23 cellular contexts compared by ENCODE assay signal in genomic region chr5:34831328-34831727, GRCh38. TPM values are rescaled to one million over a fixed set of nuclear protein-coding genes. Genes with fewer than 3 reads are reported as not detected.
"Had no signal": no experiment of that assay in that cellular context is flagged by ENCODE, and none has a peak within 500 bp of the region (broad histone marks: within the 10 kb centered on the region; RNA-seq: fewer than 3 reads in every experiment).

No MANE protein-coding gene starts in this region.

- H3K9me3 ChIP-seq: adrenal gland, gastroesophageal sphincter, lower lobe of right lung, upper lobe of left lung, vagina had no signal

- H3K36me3 Mint-ChIP-seq: activated naive CD8-positive, alpha-beta T cell had no signal

- H3K4me1 Mint-ChIP-seq: immature natural killer cell had no signal

- H3K4me3 ChIP-seq: adrenal gland, gastroesophageal sphincter, lower lobe of right lung, upper lobe of left lung, vagina had no signal

- H3K27ac ChIP-seq: brain microvascular endothelial cell, gastroesophageal sphincter, lower lobe of right lung, vagina had no signal

- H3K27me3 ChIP-seq: adrenal gland, brain microvascular endothelial cell, gastroesophageal sphincter, upper lobe of left lung, vagina had no signal

- H3K4me1 ChIP-seq: adrenal gland, gastroesophageal sphincter had no signal

- ATAC-seq: activated T-cell treated with anti-CD3 and anti-CD28 coated beads, Interleukin-2, amount 50 U/mL, for 72 hours; gastroesophageal sphincter; lower lobe of right lung had no signal

- DNase-seq: activated CD4-positive, alpha-beta T cell treated with anti-CD3 and anti-CD28 coated beads for 4 hours; activated CD4-positive, alpha-beta T cell treated with anti-CD3 and anti-CD28 coated beads, Interleukin-2, amount 50 U/mL, for 4 hours; activated naive CD4-positive, alpha-beta T cell; activated T-cell treated with anti-CD3 and anti-CD28 coated beads for 4 hours; activated T-cell treated with anti-CD3 and anti-CD28 coated beads, Interleukin-2, amount 50 U/mL, for 72 hours; adrenal gland; aorta; brain microvascular endothelial cell; caudate nucleus; effector CD8-positive, alpha-beta T cell; head of caudate nucleus; hippocampal formation; immature natural killer cell; lower lobe of right lung; right cardiac atrium; stimulated activated CD4-positive, alpha-beta T cell treated with anti-CD3 and anti-CD28 coated beads, Interleukin-2, amount 100 ng/mL, for 48 hours; stimulated activated naive CD4-positive, alpha-beta T cell treated with Interleukin-2 at 50 U/mL for 16 hours; upper lobe of left lung had no signal

- H3K9me3 Mint-ChIP-seq: activated T-cell treated with anti-CD3 and anti-CD28 coated beads, Interleukin-2, amount 50 U/mL, for 72 hours; immature natural killer cell had no signal

- H3K27ac Mint-ChIP-seq: activated naive CD8-positive, alpha-beta T cell; activated T-cell treated with anti-CD3 and anti-CD28 coated beads, Interleukin-2, amount 50 U/mL, for 72 hours; immature natural killer cell had no signal

- H3K4me3 Mint-ChIP-seq: activated naive CD8-positive, alpha-beta T cell; activated T-cell treated with anti-CD3 and anti-CD28 coated beads, Interleukin-2, amount 50 U/mL, for 72 hours; immature natural killer cell had no signal

RNA-seq across cellular contexts. Expression of gene TTC23L, which starts 7.6 kb away (rescaled TPM):
- total RNA-seq: epithelial cell of proximal tubule, mesenteric fat pad, right cardiac atrium had no signal
- polyA plus RNA-seq: immature natural killer cell, right cardiac atrium had no signal
